In the genomic region with DNA sequence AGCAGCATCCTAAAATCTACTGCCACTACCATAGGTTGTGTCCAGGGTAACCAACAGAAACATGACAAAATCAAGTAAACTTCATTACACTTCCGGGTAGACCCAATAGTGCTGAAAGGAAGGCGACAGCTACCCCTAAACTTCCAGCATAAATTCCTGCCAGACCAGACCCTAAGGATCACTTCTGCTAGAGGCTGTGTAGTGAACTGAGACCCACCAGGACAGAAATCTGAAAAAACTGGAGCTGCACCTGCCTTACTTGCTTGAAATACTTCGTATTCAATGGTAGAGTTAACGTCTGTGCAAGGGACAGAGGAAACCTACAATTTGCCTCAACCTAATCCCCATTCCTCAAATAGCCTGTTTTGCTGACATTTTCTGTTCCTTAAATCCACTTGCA, we compare ENCODE assay signal across 8 cellular contexts. TPM values are rescaled to one million over a fixed set of nuclear protein-coding genes. Genes with fewer than 3 reads are reported as not detected.
DNase-seq lines count a peak whose midpoint lies in the region; ATAC-seq and TF ChIP-seq lines count a peak whose summit lies in the region.

No MANE protein-coding gene starts in this region.

- WGBS in suprapubic skin, result 91% methylated on average over 4 of the region's 4 CpGs

- no peaks in the 10 kb centered on the region for H3K9me3 Mint-ChIP-seq in activated T-cell treated with anti-CD3 and anti-CD28 coated beads, Interleukin-2, amount 50 U/mL, for 24 hours

- TF ChIP-seq EP300 in suprapubic skin (IDR thresholded peaks at IDR 0.05), result no peak

- no peak for ATAC-seq in RWPE2 (ENCODE audit: low read depth)
- ATAC-seq in HG03442 (IDR thresholded peaks at IDR 0.05; ENCODE audit: unreplicated experiment), result no peak

- H3K9me3 ChIP-seq in RWPE2 (ENCODE audit: severe bottlenecking) (no peaks in the 10 kb centered on the region), suprapubic skin (no peaks in the 10 kb centered on the region)

- no peaks in the 10 kb centered on the region for H3K27me3 Mint-ChIP-seq in activated T-cell treated with anti-CD3 and anti-CD28 coated beads, Interleukin-2, amount 50 U/mL, for 24 hours

- H3K36me3 ChIP-seq in RWPE2 (ENCODE audit: low read depth), result peaks cover 69% of the 10 kb centered on the region
- no peaks in the 10 kb centered on the region for H3K36me3 ChIP-seq in suprapubic skin

- DNase-seq in activated T-cell treated with anti-CD3 and anti-CD28 coated beads, Interleukin-2, amount 50 U/mL, for 24 hours, result no peak
- DNase-seq in activated T-cell treated with anti-CD3 and anti-CD28 coated beads for 4 hours (no peak), RWPE2 (ENCODE audit: low spot score) (no peak), fibroblast of the aortic adventitia (ENCODE audit: low read depth) (no peak), suprapubic skin (ENCODE audit: low spot score in 2 of 2) (no peak), GM10248 (ENCODE audit: extremely low spot score) (no peak), C1 segment of cervical spinal cord (lab: John Stamatoyannopoulos, UW) (no peak)

- peaks cover 96% of the 10 kb centered on the region for H3K36me3 Mint-ChIP-seq in activated T-cell treated with anti-CD3 and anti-CD28 coated beads, Interleukin-2, amount 50 U/mL, for 24 hours (ENCODE audit: low read depth)

- POLR2A ChIA-PET in GM10248 (lab: Yijun Ruan, JAX), result no interaction called here

- H3K4me1 Mint-ChIP-seq in activated T-cell treated with anti-CD3 and anti-CD28 coated beads, Interleukin-2, amount 50 U/mL, for 24 hours (ENCODE audit: low read depth), result peaks cover 83% of the 10 kb centered on the region

- TF ChIP-seq POLR2A in suprapubic skin (IDR thresholded peaks at IDR 0.05), result no peak

- H3K27ac ChIP-seq in RWPE2 (ENCODE audit: poor library complexity, severe bottlenecking) (peak overlapping the region; percentile 88), suprapubic skin (no peak overlapping the region)

- H3K27ac Mint-ChIP-seq in activated T-cell treated with anti-CD3 and anti-CD28 coated beads, Interleukin-2, amount 50 U/mL, for 24 hours, result peak overlapping the region; percentile 99

- peaks cover 29% of the 10 kb centered on the region for H3K4me1 ChIP-seq in RWPE2 (ENCODE audit: insufficient read depth, poor library complexity, severe bottlenecking)
- peaks cover 49% of the 10 kb centered on the region for H3K4me1 ChIP-seq in suprapubic skin

- no peaks in the 10 kb centered on the region for H3K27me3 ChIP-seq in RWPE2 (ENCODE audit: insufficient read depth, poor library complexity, severe bottlenecking)
- H3K27me3 ChIP-seq in suprapubic skin, result no peaks in the 10 kb centered on the region

- TF ChIP-seq CTCF in RWPE2 (IDR thresholded peaks at IDR 0.05; ENCODE audit: poor library complexity, severe bottlenecking) (no peak), fibroblast of the aortic adventitia (IDR thresholded peaks at IDR 0.05; ENCODE audit: insufficient read depth, low read length) (no peak), suprapubic skin (IDR thresholded peaks at IDR 0.05) (no peak), GM10248 (IDR thresholded peaks at IDR 0.05; ENCODE audit: control extremely low read depth, extremely low read depth, low read depth, missing control alignments) (no peak)

- H3K4me3 Mint-ChIP-seq in activated T-cell treated with anti-CD3 and anti-CD28 coated beads, Interleukin-2, amount 50 U/mL, for 24 hours, result peak overlapping the region; percentile 87

- CTCF ChIA-PET in GM10248 (lab: Yijun Ruan, JAX), result no interaction called here

- H3K4me3 ChIP-seq in RWPE2 (ENCODE audit: severe bottlenecking), result no peak overlapping the region
- peak overlapping the region; percentile 80 for H3K4me3 ChIP-seq in fibroblast of the aortic adventitia (ENCODE audit: low read depth, low read length)
- H3K4me3 ChIP-seq in suprapubic skin, result peak overlapping the region; percentile 80

RNA-seq across cellular contexts. Expression of gene SECISBP2, which starts 1.0 kb away (rescaled TPM):
- total RNA-seq in fibroblast of the aortic adventitia (ENCODE audit: low replicate concordance) (28.4 and 32.6 TPM in 2 replicates), suprapubic skin (100 to 1,000 TPM in 1 of 4 donors, 10 to 100 TPM in 3; 43.6 to 111 (median 60.8) TPM)

RNA-seq across cellular contexts. Expression of gene CKS2, which starts 6.3 kb away (rescaled TPM):
- total RNA-seq in fibroblast of the aortic adventitia (ENCODE audit: low replicate concordance), result 4.2 and 104 TPM in 2 replicates
- total RNA-seq in suprapubic skin, result 10 to 100 TPM in 3 of 4 donors, 1 to 10 TPM in 1; 8.6 to 35.4 (median 26.8) TPM
